Comparison of ENCODE assay signal across 28 cellular contexts in genomic region chr16:583470-583814, GRCh38. TPM values are rescaled to one million over a fixed set of nuclear protein-coding genes. Genes with fewer than 3 reads are reported as not detected.
DNase-seq lines count a peak whose midpoint lies in the region; ATAC-seq, FAIRE-seq and TF ChIP-seq lines count a peak whose summit lies in the region.
"Had no signal": no experiment of that assay in that cellular context is flagged by ENCODE, and none has a peak within 500 bp of the region (broad histone marks: within the 10 kb centered on the region; RNA-seq: fewer than 3 reads in every experiment).

No MANE protein-coding gene starts in this region.

- H2BK15ac ChIP-seq in mesenchymal stem cell (ENCODE audit: low read depth, poor library complexity, severe bottlenecking), result no peak overlapping the region

- peak overlapping the region; percentile 47 for H4K8ac ChIP-seq in mesenchymal stem cell (ENCODE audit: low read length)

- H3K79me1 ChIP-seq in mesenchymal stem cell (replicated peaks; ENCODE audit: low read length, poor library complexity, severe bottlenecking), result peaks cover 10% of the 10 kb centered on the region

- H3K36me3 ChIP-seq in H7 (replicated peaks; ENCODE audit: control insufficient read depth, insufficient read depth, low read length) (no peaks in the 10 kb centered on the region; the same call in 1 of the 2 replicates), mesenchymal stem cell (ENCODE audit: control insufficient read depth in 1 of 2, insufficient read depth in 2 of 2, low read depth in 1 of 2, low read length in 2 of 2) (peaks cover 11 to 41% of the 10 kb centered on the region in 2 experiments)
- H3K36me3 ChIP-seq: thoracic aorta had no signal

- ATAC-seq in GM21737 (IDR thresholded peaks at IDR 0.05; ENCODE audit: unreplicated experiment), result no peak
- ATAC-seq: activated CD4-positive, CD25-positive, alpha-beta regulatory T cell treated with anti-CD3 and anti-CD28 coated beads, Interleukin-2, amount 50 U/mL, for 24 hours had no signal

- no peak for FAIRE-seq in frontal cortex (lab: Jason Lieb, UNC)
- FAIRE-seq: endothelial cell of umbilical vein had no signal

- no peak overlapping the region for H3K18ac ChIP-seq in mesenchymal stem cell (ENCODE audit: low read depth in 1 of 2, low read length in 2 of 2)

- CTCF ChIA-PET in RWPE1 (lab: Yijun Ruan, JAX), result interaction anchor here (0.8 to 1.2 kb wide), 2 partner anchors 9 to 78 kb away, joined by 4 read pairs; no protein-coding TSS in a partner anchor

- DNase-seq in NCI-H2171 treated with DMSO at 0.1 percent for 48 hours (lab: John Stamatoyannopoulos, UW) (peak; percentile 63), NCI-H2171 (lab: John Stamatoyannopoulos, UW) (no peak), H7 (peak; percentile 96), RWPE1 (ENCODE audit: low spot score) (no peak), mesenchymal stem cell (no peak), occipital lobe (lab: John Stamatoyannopoulos, UW) (no peak), frontal cortex (ENCODE audit: low spot score in 2 of 2) (no peak)
- DNase-seq: activated CD8-positive, alpha-beta memory T cell treated with anti-CD3 and anti-CD28 coated beads for 24 hours; cortex of kidney; foreskin fibroblast; HCEC 1CT; hippocampal formation; KBM-7; kidney glomerular epithelial cell; midbrain; NCI-H446 treated with DMSO at 0.1 percent for 48 hours; nephron progenitor cell; OCI-M1 had no signal

- peak overlapping the region; percentile 35 for H4K91ac ChIP-seq in mesenchymal stem cell (ENCODE audit: low read length)

- no peak for TF ChIP-seq CTCF in RWPE1 (conservative IDR thresholded peaks at IDR 0.05; ENCODE audit: low read depth)

- no peak overlapping the region for H3K23ac ChIP-seq in mesenchymal stem cell (ENCODE audit: low read length in 2 of 2)

- H3K9me3 ChIP-seq in mesenchymal stem cell (ENCODE audit: control insufficient read depth, low read length), result no peaks in the 10 kb centered on the region
- H3K9me3 ChIP-seq: SJSA1, thoracic aorta had no signal

- peak overlapping the region; percentile 14; the same call in 1 of the 2 replicates for H3K4me3 ChIP-seq in H7 (ENCODE audit: insufficient read depth, low read depth, low read length)
- H3K4me3 ChIP-seq in mesenchymal stem cell (ENCODE audit: insufficient read depth in 1 of 2, low read depth in 1 of 2, low read length in 2 of 2), result no peak overlapping the region
- H3K4me3 ChIP-seq: SJSA1, thoracic aorta had no signal

- no peak overlapping the region for H2BK12ac ChIP-seq in mesenchymal stem cell (ENCODE audit: low read length in 2 of 2)

- H3K27me3 ChIP-seq in H7 (ENCODE audit: control insufficient read depth, insufficient read depth, low read length), result peaks cover 8% of the 10 kb centered on the region
- no peaks in the 10 kb centered on the region for H3K27me3 ChIP-seq in mesenchymal stem cell (ENCODE audit: control insufficient read depth in 1 of 2, insufficient read depth in 1 of 2, low read length in 2 of 2)

- H3K9ac ChIP-seq in mesenchymal stem cell (ENCODE audit: low read length), result no peak overlapping the region

- H2AK5ac ChIP-seq in mesenchymal stem cell (ENCODE audit: low read length, severe bottlenecking), result no peak overlapping the region

- no peak overlapping the region for H3K4ac ChIP-seq in mesenchymal stem cell (ENCODE audit: low read depth in 1 of 2, low read length in 2 of 2)

- no peak overlapping the region for H3K14ac ChIP-seq in mesenchymal stem cell (ENCODE audit: low read length in 2 of 2)

- H3K27ac ChIP-seq in RWPE1, result peak overlapping the region; percentile 47; the same call in 1 of the 2 replicates
- H3K27ac ChIP-seq in mesenchymal stem cell (ENCODE audit: low read length, poor library complexity, severe bottlenecking), result no peak overlapping the region
- H3K27ac ChIP-seq: HL-60, SJSA1, thoracic aorta had no signal

- H3K4me2 ChIP-seq in mesenchymal stem cell (ENCODE audit: low read length, poor library complexity, severe bottlenecking), result no peak overlapping the region

- H2AFZ ChIP-seq in mesenchymal stem cell (ENCODE audit: low read depth, low read length), result no peak overlapping the region

- POLR2A ChIA-PET in RWPE1 (lab: Yijun Ruan, JAX; ENCODE audit: low non-redundant PET), result no interaction called here

- H2BK120ac ChIP-seq in mesenchymal stem cell (ENCODE audit: low read depth, low read length), result no peak overlapping the region

- peaks cover 38% of the 10 kb centered on the region for H3K4me1 ChIP-seq in mesenchymal stem cell (ENCODE audit: control insufficient read depth, insufficient read depth, low read depth, low read length)

- no peak overlapping the region for H2BK5ac ChIP-seq in mesenchymal stem cell (ENCODE audit: low read depth, low read length, poor library complexity, severe bottlenecking)

- WGBS in mesenchymal stem cell, result 49% methylated on average over 16 of the region's 16 CpGs

RNA-seq across cellular contexts. Expression of gene RAB40C, which starts 6.4 kb away (rescaled TPM):
- 26.3 and 26.4 TPM in 2 replicates for total RNA-seq in H7 (2014; rRNA removed; shearing (Covaris generic))
- polyA plus RNA-seq in mesenchymal stem cell (2013, experiment 1 of 2), result 11.2 TPM
- polyA plus RNA-seq in mesenchymal stem cell (2013, experiment 2 of 2), result 12.0 TPM
- total RNA-seq in occipital lobe (24.2 TPM), frontal cortex (25.3 TPM)

RNA-seq across cellular contexts. Expression of gene PIGQ, which starts 13.7 kb away (rescaled TPM):
- total RNA-seq in H7 (2014; rRNA removed; shearing (Covaris generic)), result 42.2 and 44.6 TPM in 2 replicates
- polyA plus RNA-seq in mesenchymal stem cell (2013, experiment 1 of 2), result 18.5 TPM
- polyA plus RNA-seq in mesenchymal stem cell (2013, experiment 2 of 2), result 17.1 TPM
- total RNA-seq in occipital lobe (18.1 TPM), frontal cortex (16.7 TPM)

RNA-seq across cellular contexts. Expression of gene NHLRC4, which starts 16.6 kb away (rescaled TPM):
- 1.1 TPM in 2 replicates for total RNA-seq in H7 (2014; rRNA removed; shearing (Covaris generic))
- 0.62 TPM for polyA plus RNA-seq in mesenchymal stem cell (2013, experiment 1 of 2)
- polyA plus RNA-seq in mesenchymal stem cell (2013, experiment 2 of 2), result 0.64 TPM
- total RNA-seq in occipital lobe (0.31 TPM), frontal cortex (0.41 TPM)

RNA-seq across cellular contexts. Expression of gene PRR35, which starts 23.2 kb away (rescaled TPM):
- total RNA-seq in H7 (2014; rRNA removed; shearing (Covaris generic)), result 0.28 and 0.85 TPM in 2 replicates
- polyA plus RNA-seq in mesenchymal stem cell (2013, experiment 1 of 2), result 0.03 TPM
- not detected for polyA plus RNA-seq in mesenchymal stem cell (2013, experiment 2 of 2)
- total RNA-seq in occipital lobe, result not detected
- not detected for total RNA-seq in frontal cortex
- total RNA-seq: A673, endothelial cell of umbilical vein, pulmonary artery endothelial cell, SJSA1 had no signal
- polyA plus RNA-seq: CD14-positive monocyte, endothelial cell of umbilical vein had no signal

RNA-seq across cellular contexts. Expression of gene WFIKKN1, which starts 47.3 kb away (rescaled TPM):
- 4.5 and 5.5 TPM in 2 replicates for total RNA-seq in H7 (2014; rRNA removed; shearing (Covaris generic))
- 0.15 TPM for polyA plus RNA-seq in mesenchymal stem cell (2013, experiment 1 of 2)
- 0.23 TPM for polyA plus RNA-seq in mesenchymal stem cell (2013, experiment 2 of 2)
- total RNA-seq in occipital lobe (0.47 TPM), frontal cortex (0.41 TPM)
- total RNA-seq: Daoy had no signal
- polyA plus RNA-seq: CD14-positive monocyte had no signal

Comparison
In these comparisons a context has a peak if more than half of its experiments do, and no peak if none do; other contexts are left out.
1. DNase-seq: peak in NCI-H2171 treated with DMSO at 0.1 percent for 48 hours (single experiment) and H7 (single experiment); none in NCI-H2171 (single experiment), RWPE1 (single experiment), mesenchymal stem cell (single experiment), occipital lobe (single experiment) and frontal cortex (0 of 2).